In the genomic region with DNA sequence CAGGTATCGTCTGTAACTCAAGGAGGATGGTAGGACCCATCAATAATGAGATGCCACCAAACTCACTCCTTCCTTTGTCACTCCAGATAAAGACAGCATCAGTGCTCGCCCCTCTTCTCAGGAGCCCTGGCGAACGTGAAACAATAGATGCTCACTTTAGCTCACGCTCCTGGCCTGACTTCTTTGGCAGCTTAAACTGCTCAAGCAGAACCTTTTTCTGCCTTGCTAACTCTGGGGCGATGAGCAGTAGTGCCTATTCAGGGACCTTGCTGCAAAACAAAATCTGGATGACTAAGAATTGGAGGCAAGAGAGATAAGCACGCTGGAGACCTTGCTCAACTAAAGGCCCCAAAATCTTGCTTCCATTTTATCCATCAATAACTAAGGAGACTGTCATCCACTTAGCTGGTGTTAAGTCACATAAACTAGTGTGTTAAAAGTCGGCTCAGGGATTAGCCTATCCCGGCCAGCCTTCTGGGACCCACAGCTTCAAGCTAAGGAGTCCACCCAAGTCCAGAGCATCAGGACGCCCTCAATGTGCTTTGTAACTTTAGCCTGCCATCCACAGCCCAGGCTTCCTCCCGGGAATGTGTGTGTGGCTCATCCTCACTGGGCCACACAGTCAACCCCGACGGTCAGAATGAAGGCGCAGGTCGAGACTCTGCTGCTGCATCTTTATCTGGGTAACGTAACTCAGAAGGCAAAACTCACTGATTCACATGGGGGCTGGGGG, we compare ENCODE assay signal across 16 cellular contexts. TPM values are rescaled to one million over a fixed set of nuclear protein-coding genes. Genes with fewer than 3 reads are reported as not detected.
DNase-seq lines count a peak whose midpoint lies in the region; ATAC-seq, FAIRE-seq and TF ChIP-seq lines count a peak whose summit lies in the region.
"Had no signal": no experiment of that assay in that cellular context is flagged by ENCODE, and none has a peak within 500 bp of the region (broad histone marks: within the 10 kb centered on the region; RNA-seq: fewer than 3 reads in every experiment).

No MANE protein-coding gene starts in this region.

- no peak overlapping the region for H3K4me3 ChIP-seq in psoas muscle
- H3K4me3 ChIP-seq: SK-N-MC, transverse colon had no signal

- DNase-seq in GM12891 (ENCODE audit: insufficient read length, low spot score) (no peak), ecto neural progenitor cell (ENCODE audit: low spot score) (peak; percentile 43), psoas muscle (no peak), NOMO-1 (lab: John Stamatoyannopoulos, UW; ENCODE audit: unreplicated experiment in 2 of 2) (no peak), NCI-H345 (lab: John Stamatoyannopoulos, UW) (no peak)
- DNase-seq: central memory CD4-positive, alpha-beta T cell; DND-41; stimulated activated CD4-positive, alpha-beta T cell treated with anti-CD3 and anti-CD28 coated beads, Interleukin-2, amount 100 ng/mL, for 48 hours; transverse colon had no signal

- no peak for TF ChIP-seq POLR2A in GM12891 (IDR thresholded peaks at IDR 0.05; ENCODE audit: low read depth, low read length)

- H3K4me1 ChIP-seq in psoas muscle = peaks cover 71% of the 10 kb centered on the region

- H3K27me3 ChIP-seq in psoas muscle (ENCODE audit: insufficient read depth in 3 of 3, low read length in 2 of 3) = no peaks in the 10 kb centered on the region
- H3K27me3 ChIP-seq: transverse colon had no signal

- H3K9me3 ChIP-seq in psoas muscle = no peaks in the 10 kb centered on the region
- H3K9me3 ChIP-seq: transverse colon had no signal

- H3K27ac ChIP-seq in psoas muscle = peak overlapping the region; percentile 93
- H3K27ac ChIP-seq: SK-N-MC had no signal

- WGBS in psoas muscle, 3 donors = 57 to 77% (median 60%) methylated on average over 16 of the region's 16 CpGs

- no peak for TF ChIP-seq CTCF in psoas muscle (IDR thresholded peaks at IDR 0.05)

- peak; percentile 87 for FAIRE-seq in GM12891 (lab: Jason Lieb, UNC)
- FAIRE-seq: endothelial cell of umbilical vein, HTR-8/SVneo, keratinocyte had no signal

- peak; percentile 57 for ATAC-seq in HG02759 (IDR thresholded peaks at IDR 0.05; ENCODE audit: unreplicated experiment)
- ATAC-seq in psoas muscle = peak; percentile 25 to 32 (median 28)
- no peak for ATAC-seq in HG03196 (IDR thresholded peaks at IDR 0.05; ENCODE audit: unreplicated experiment)
- no peak for ATAC-seq in HG02678 (IDR thresholded peaks at IDR 0.05; ENCODE audit: unreplicated experiment)

- intact Hi-C loops in psoas muscle (cut with DNase I) = loop anchor here in 1 of 2 donors (5.0 kb wide), 1 partner anchor 36 kb away; no protein-coding TSS in a partner anchor

- H3K36me3 ChIP-seq in psoas muscle (ENCODE audit: insufficient read depth in 1 of 2, low read depth in 1 of 2) = no peaks in the 10 kb centered on the region
- H3K36me3 ChIP-seq: transverse colon had no signal

TF ChIP-seq in GM12891, 5 proteins besides CTCF, POLR2A, EP300 and RAD21:
- TF ChIP-seq PAX5 (IDR thresholded peaks at IDR 0.05; ENCODE audit: insufficient read depth, low read length, severe bottlenecking) (peak; percentile 62), POU2F2 (IDR thresholded peaks at IDR 0.05; ENCODE audit: low read depth, low read length) (no peak), TAF1 (IDR thresholded peaks at IDR 0.05; ENCODE audit: low read depth, low read length) (no peak), SPI1 (IDR thresholded peaks at IDR 0.05; ENCODE audit: low read depth, low read length) (no peak), POLR2AphosphoS5 (IDR thresholded peaks at IDR 0.05; ENCODE audit: low read depth, low read length) (no peak)

RNA-seq across cellular contexts. Expression of a gene that starts 38.9 kb away (rescaled TPM):
- polyA plus RNA-seq in GM12891 (2012; ENCODE audit: low read depth, missing spikeins) = 10.7 TPM
- total RNA-seq in psoas muscle = 10 to 100 TPM in 3 of 4 donors, 1 to 10 TPM in 1; 9.6 to 20.6 (median 17.2) TPM
- polyA plus RNA-seq in psoas muscle = 1 to 10 TPM; 2.4 to 8.1 (median 2.7) TPM

Comparison
In these comparisons a context has a peak if more than half of its experiments do, and no peak if none do; other contexts are left out.
1. ATAC-seq: peak in HG02759 (single experiment) and psoas muscle (4 of 4); none in HG03196 (single experiment) and HG02678 (single experiment).